8 cellular contexts compared by ENCODE assay signal in the genomic region with DNA sequence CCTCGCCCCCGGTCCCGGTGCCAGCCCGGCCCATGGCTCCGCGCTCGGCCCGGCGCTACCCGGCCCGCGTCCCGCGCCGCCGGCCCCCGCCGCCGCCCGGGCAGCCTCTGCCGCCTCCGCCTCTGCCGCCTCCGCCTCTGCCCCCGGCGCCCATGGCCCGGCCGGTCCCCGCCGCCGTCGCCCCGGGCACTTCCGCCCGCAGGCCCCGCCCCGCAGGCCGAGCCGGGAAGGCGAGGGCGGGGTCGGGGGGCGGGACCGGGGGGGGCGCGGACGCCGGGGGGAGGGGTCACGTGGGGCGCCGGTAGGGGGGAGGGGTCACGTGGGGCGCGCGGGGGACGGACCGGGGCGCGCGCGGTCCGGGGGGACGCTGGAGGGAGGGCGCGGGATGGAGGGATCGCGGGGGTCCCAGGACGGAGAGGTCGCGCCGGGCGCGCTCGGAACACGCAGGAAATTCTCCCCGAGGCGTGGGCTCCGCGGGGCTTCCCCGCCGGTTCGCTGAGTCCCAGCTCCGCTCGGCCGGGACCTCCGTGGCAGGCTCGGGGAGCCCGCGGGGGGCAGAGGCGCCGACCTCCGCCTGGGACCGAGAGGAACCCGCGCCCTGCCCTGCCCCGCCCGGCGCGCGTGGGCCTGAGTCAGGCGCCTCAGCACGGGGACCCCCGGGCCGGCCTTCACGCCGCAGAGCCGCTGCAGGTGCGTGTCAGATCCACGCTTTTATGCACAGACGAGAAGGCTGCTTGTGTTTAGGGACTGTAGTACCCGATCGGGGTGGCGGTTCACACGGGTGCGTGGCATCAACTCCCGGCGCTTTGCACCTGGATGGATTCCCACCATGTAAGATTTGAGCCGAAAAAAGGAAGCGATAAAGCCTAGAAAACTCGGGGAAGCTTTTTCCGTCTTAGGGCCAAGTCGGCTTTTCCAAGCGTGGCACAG. TPM values are rescaled to one million over a fixed set of nuclear protein-coding genes. Genes with fewer than 3 reads are reported as not detected.
DNase-seq lines count a peak whose midpoint lies in the region; ATAC-seq and TF ChIP-seq lines count a peak whose summit lies in the region.

TSS of gene PGAP6 (minus strand) at position 191 of the 930 bp plus-strand sequence. CDS start at position 34, 157 bp downstream.

- no peaks in the 10 kb centered on the region for H3K9me3 ChIP-seq in Loucy (ENCODE audit: insufficient read depth, low read depth, low read length)
- H3K9me3 ChIP-seq in colonic mucosa, result no peaks in the 10 kb centered on the region

- H3K9me2 ChIP-seq in Loucy (replicated peaks; ENCODE audit: low read depth, low read length), result no peaks in the 10 kb centered on the region

- H3K36me3 ChIP-seq in Loucy (ENCODE audit: insufficient read depth, low read length) (no peaks in the 10 kb centered on the region), colonic mucosa (no peaks in the 10 kb centered on the region)

- peak within 1 kb of the TSS; percentile 79 for H3K4me2 ChIP-seq in Loucy (ENCODE audit: low read depth, low read length, poor library complexity, severe bottlenecking)

- H3K4me3 Mint-ChIP-seq in Calu3 (ENCODE audit: low read depth, unreplicated experiment), result peak within 1 kb of the TSS; percentile 50

- CTCF ChIA-PET in Calu3 (lab: Charles Lee), result interaction anchor here (0.7 to 1.7 kb wide), 6 partner anchors 12 to 275 kb away, joined by 3 to 9 read pairs (median 5); partner anchors contain the start of genes AXIN1, DECR2 and MRPL28

- H3K4me3 ChIP-seq in Loucy (ENCODE audit: low read length, poor library complexity, severe bottlenecking), result peak within 1 kb of the TSS; percentile 78
- peak within 1 kb of the TSS; percentile 98 for H3K4me3 ChIP-seq in colonic mucosa

- peak within 1 kb of the TSS; percentile 64; the same call in 1 of the 2 replicates for H2AFZ ChIP-seq in Loucy (ENCODE audit: low read length)

- no peaks in the 10 kb centered on the region for H3F3A ChIP-seq in Loucy (ENCODE audit: low read depth)

- ATAC-seq in GM21390 (IDR thresholded peaks at IDR 0.05; ENCODE audit: unreplicated experiment), result peak; percentile 41
- ATAC-seq in left lobe of liver, result peak; percentile 86

- H4K20me1 ChIP-seq in Loucy (ENCODE audit: insufficient read depth, low read length, poor library complexity, severe bottlenecking), result no peaks in the 10 kb centered on the region

- peak within 1 kb of the TSS; percentile 55 for H3K27ac Mint-ChIP-seq in Calu3 (ENCODE audit: unreplicated experiment)

- H3K9me3 Mint-ChIP-seq in Calu3 (ENCODE audit: low read depth, unreplicated experiment), result no peaks in the 10 kb centered on the region

- H3K4me1 Mint-ChIP-seq in Calu3 (ENCODE audit: low read depth, unreplicated experiment), result peaks cover 9% of the 10 kb centered on the region

- BruUV-seq in Calu3 (replicated peaks; lab: Mats Ljungman, UMichigan), result TSS peak; percentile 55

- H3K27me3 Mint-ChIP-seq in Calu3 (ENCODE audit: unreplicated experiment), result no peaks in the 10 kb centered on the region

- H3K27ac ChIP-seq in colonic mucosa, result peak within 1 kb of the TSS; percentile 85

- intact Hi-C loops in Calu3 (cut with micrococcal nuclease; ENCODE audit: unreplicated experiment), result loop anchor here (2.0 kb wide), 1 partner anchor 15 kb away; the partner anchor contains the start of gene NME4
- intact Hi-C loops in colonic mucosa (cut with DNase I), result loop anchor here (10.0 kb wide), 1 partner anchor 103 kb away; no protein-coding TSS in a partner anchor

- TF ChIP-seq CTCF in Calu3 (IDR thresholded peaks at IDR 0.05; ENCODE audit: unreplicated experiment) (no peak), Loucy (conservative IDR thresholded peaks at IDR 0.05; ENCODE audit: low read length) (no peak), colonic mucosa (IDR thresholded peaks at IDR 0.05) (no peak)

- H3K27me3 ChIP-seq in Loucy (ENCODE audit: insufficient read depth, low read length, poor library complexity, severe bottlenecking) (no peaks in the 10 kb centered on the region), colonic mucosa (no peaks in the 10 kb centered on the region)

- H3K36me3 Mint-ChIP-seq in Calu3 (ENCODE audit: insufficient read depth, unreplicated experiment), result peaks cover 39% of the 10 kb centered on the region

- H3K9ac ChIP-seq in Loucy (ENCODE audit: low read depth, low read length, poor library complexity, severe bottlenecking), result peak within 1 kb of the TSS; percentile 77
- H3K9ac ChIP-seq in colonic mucosa (ENCODE audit: low read depth in 2 of 2, low read length in 2 of 2), result peak within 1 kb of the TSS; percentile 89 to 96

- H3K4me1 ChIP-seq in Loucy (ENCODE audit: insufficient read depth, low read length, poor library complexity, severe bottlenecking) (peaks cover 18% of the 10 kb centered on the region), colonic mucosa (peaks cover 19% of the 10 kb centered on the region)

- DNase-seq in Calu3 (peak; percentile 86), colonic mucosa (peak; percentile 63), left lobe of liver (ENCODE audit: low spot score) (peak; percentile 72), SW 1271 (lab: John Stamatoyannopoulos, UW) (no peak)
- peak; percentile 50 to 54 for DNase-seq in activated CD4-positive, alpha-beta T cell treated with anti-CD3 and anti-CD28 coated beads for 24 hours (ENCODE audit: low read depth in 2 of 2)
- DNase-seq in stimulated activated CD4-positive, alpha-beta T cell treated with anti-CD3 and anti-CD28 coated beads, Interleukin-1b, Interleukin-23, amount 100 ng/mL, for 4 hours (ENCODE audit: low read depth in 2 of 2), result peak; percentile 55 to 71

- H3K79me2 ChIP-seq in Loucy (ENCODE audit: insufficient read depth, low read length), result peaks cover 21% of the 10 kb centered on the region

RNA-seq across cellular contexts. Expression of gene PGAP6, which starts in this region (rescaled TPM):
- total RNA-seq in Calu3 (2022) (70.0 and 78.5 TPM in 2 replicates), colonic mucosa (100 to 1,000 TPM in 1 of 2 donors, 10 to 100 TPM in 1; 99.6 to 102 TPM), left lobe of liver (32.6 TPM)

Comparison
In these comparisons a context has a peak if more than half of its experiments do, and no peak if none do; other contexts are left out.
1. DNase-seq: peak in Calu3 (single experiment), activated CD4-positive, alpha-beta T cell treated with anti-CD3 and anti-CD28 coated beads for 24 hours (2 of 2), colonic mucosa (single experiment), left lobe of liver (single experiment) and stimulated activated CD4-positive, alpha-beta T cell treated with anti-CD3 and anti-CD28 coated beads, Interleukin-1b, Interleukin-23, amount 100 ng/mL, for 4 hours (2 of 2); none in SW 1271 (0 of 2).